Comparison of ENCODE assay signal across 8 cellular contexts in the genomic region with DNA sequence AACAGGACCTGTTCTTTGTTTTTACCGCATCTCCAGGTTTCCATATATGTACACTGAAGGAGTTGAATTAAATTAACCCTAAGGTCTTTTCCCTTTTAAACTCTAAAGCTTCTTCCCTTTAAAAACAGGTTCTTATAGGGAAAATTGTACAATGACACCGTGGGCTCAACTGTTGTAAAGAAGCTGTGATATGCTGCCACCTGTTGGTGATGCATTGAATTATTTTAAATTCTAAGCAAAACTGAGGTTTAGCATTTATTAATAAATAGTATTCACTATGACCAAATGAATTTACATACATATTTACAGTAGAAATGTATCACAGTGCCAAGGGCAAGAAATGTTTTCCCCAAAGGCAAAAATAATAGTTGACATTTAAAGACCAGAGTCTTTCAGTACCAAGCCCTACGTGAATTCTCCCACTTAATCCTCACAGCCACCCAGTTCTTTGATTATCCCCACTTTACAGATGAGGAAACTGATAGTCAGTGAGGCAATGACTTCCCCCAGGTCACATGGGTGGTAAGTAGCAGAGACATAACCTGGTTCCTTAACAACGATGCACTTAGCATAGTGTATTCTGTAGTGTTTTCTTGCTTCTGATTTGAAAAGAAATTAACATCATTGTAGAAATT. TPM values are rescaled to one million over a fixed set of nuclear protein-coding genes. Genes with fewer than 3 reads are reported as not detected.
DNase-seq lines count a peak whose midpoint lies in the region; ATAC-seq and TF ChIP-seq lines count a peak whose summit lies in the region.

No MANE protein-coding gene starts in this region.

- CTCF ChIA-PET in CD4-positive, alpha-beta T cell (lab: Charles Lee): interaction anchor here (0.6 to 1.4 kb wide), 4 partner anchors 10 to 822 kb away, joined by 3 to 4 read pairs (median 4); no protein-coding TSS in a partner anchor

- H2BK15ac ChIP-seq in H9 (ENCODE audit: low read depth, low read length): no peak overlapping the region

- H2BK20ac ChIP-seq in H9 (ENCODE audit: low read depth, low read length, poor library complexity, severe bottlenecking): no peak overlapping the region

- no peak for ATAC-seq in CD4-positive, alpha-beta T cell (ENCODE audit: poor library complexity)
- ATAC-seq in HG02973 (IDR thresholded peaks at IDR 0.05; ENCODE audit: unreplicated experiment) (no peak), GM21737 (IDR thresholded peaks at IDR 0.05; ENCODE audit: unreplicated experiment) (no peak), GM21390 (IDR thresholded peaks at IDR 0.05; ENCODE audit: unreplicated experiment) (no peak)

- H3K36me3 Mint-ChIP-seq in CD4-positive, alpha-beta T cell (ENCODE audit: low read depth): no peaks in the 10 kb centered on the region
- H3K36me3 Mint-ChIP-seq in H9 (ENCODE audit: insufficient read depth in 1 of 3, low read depth in 3 of 3): peaks cover 0 to 5% (median 0%) of the 10 kb centered on the region in 3 experiments; a peak in 4 of 7 replicates

- H3K4me3 Mint-ChIP-seq in CD4-positive, alpha-beta T cell: no peak overlapping the region
- H3K4me3 Mint-ChIP-seq in H9: no peak overlapping the region; a peak in 1 of 5 replicates

- H3K4me1 Mint-ChIP-seq in CD4-positive, alpha-beta T cell (ENCODE audit: low read depth): peaks cover 9% of the 10 kb centered on the region
- H3K4me1 Mint-ChIP-seq in H9: peaks cover 23 to 25% of the 10 kb centered on the region in 2 experiments

- no peak overlapping the region for H4K8ac ChIP-seq in H9 (replicated peaks; ENCODE audit: insufficient read length, low read depth, low read length)

- H3K56ac ChIP-seq in H9 (ENCODE audit: insufficient read length, low read depth, low read length): no peak overlapping the region

- peak in 1 of 10 experiments; percentile 7 for DNase-seq in CD4-positive, alpha-beta T cell
- DNase-seq in H9 (no peak), coronary artery (ENCODE audit: low spot score) (no peak), medulla oblongata (ENCODE audit: extremely low spot score) (peak; percentile 66)

- H3K27me3 Mint-ChIP-seq in CD4-positive, alpha-beta T cell: peaks cover 14% of the 10 kb centered on the region
- no peaks in the 10 kb centered on the region; the same call in none of the 2 replicates for H3K27me3 Mint-ChIP-seq in H9 (ENCODE audit: low read depth)

- H3K23ac ChIP-seq in H9 (ENCODE audit: insufficient read length, low read depth, low read length): no peak overlapping the region

- no peaks in the 10 kb centered on the region for H4K20me1 ChIP-seq in H9 (ENCODE audit: control insufficient read depth, insufficient read depth, insufficient read length)
- peaks cover 24% of the 10 kb centered on the region for H4K20me1 ChIP-seq in OCI-LY3 (ENCODE audit: insufficient read depth, low read length)

- no CpG with 5 or more reads among the region's 4 CpGs for WGBS in H9 (ENCODE audit: extremely low coverage, insufficient read length, low lambda C conversion rate)

- no peak overlapping the region for H2BK12ac ChIP-seq in H9 (ENCODE audit: insufficient read length, low read depth, low read length)

- no peak overlapping the region for H3K9ac ChIP-seq in H9 (ENCODE audit: extremely low read depth, insufficient read length, low read length)
- H3K9ac ChIP-seq in OCI-LY3 (ENCODE audit: low read length): no peak overlapping the region

- H2AK5ac ChIP-seq in H9 (ENCODE audit: insufficient read length, low read length): no peak overlapping the region

- H3K9me3 ChIP-seq in CD4-positive, alpha-beta T cell (ENCODE audit: control insufficient read depth, low read length): no peaks in the 10 kb centered on the region
- no peaks in the 10 kb centered on the region for H3K9me3 ChIP-seq in H9 (ENCODE audit: control insufficient read depth, low read depth, low read length)
- H3K9me3 ChIP-seq in OCI-LY3 (ENCODE audit: insufficient read depth, low read length): no peaks in the 10 kb centered on the region

- H3T11ph ChIP-seq in H9 (ENCODE audit: low read length): no peak overlapping the region

- H3K4me2 ChIP-seq in H9 (ENCODE audit: insufficient read depth, insufficient read length, low read length) (no peak overlapping the region), OCI-LY3 (ENCODE audit: low read length) (no peak overlapping the region)

- H3K18ac ChIP-seq in H9 (ENCODE audit: insufficient read length, low read depth, low read length): no peak overlapping the region

- H3K27ac Mint-ChIP-seq in CD4-positive, alpha-beta T cell: no peak overlapping the region
- no peak overlapping the region for H3K27ac Mint-ChIP-seq in H9

- H4K5ac ChIP-seq in H9 (ENCODE audit: insufficient read length, low read depth, low read length): no peak overlapping the region

- intact Hi-C loops in CD4-positive, alpha-beta T cell (cut with DNase I, micrococcal nuclease): loop anchor here (1.0 to 10.0 kb wide), 6 partner anchors 73 to 1495 kb away; a partner anchor contains a TSS

- no peaks in the 10 kb centered on the region for H3K23me2 ChIP-seq in H9 (ENCODE audit: insufficient read length, low read depth, low read length, poor library complexity, severe bottlenecking)

- no peak overlapping the region for H2BK5ac ChIP-seq in H9 (ENCODE audit: insufficient read length, low read length)

- H3K4me3 ChIP-seq in OCI-LY3 (ENCODE audit: low read length) (no peak overlapping the region), coronary artery (no peak overlapping the region)

- no peak overlapping the region for H4K91ac ChIP-seq in H9 (ENCODE audit: insufficient read length, low read depth, low read length)

- H3K36me3 ChIP-seq in OCI-LY3 (replicated peaks; ENCODE audit: low read depth, low read length): no peaks in the 10 kb centered on the region

- H2AFZ ChIP-seq in H9 (ENCODE audit: low read length) (no peak overlapping the region), OCI-LY3 (ENCODE audit: low read depth, low read length) (no peak overlapping the region)

- peaks cover 4% of the 10 kb centered on the region for H3K9me3 Mint-ChIP-seq in CD4-positive, alpha-beta T cell
- H3K9me3 Mint-ChIP-seq in H9: peaks cover 7 to 12% of the 10 kb centered on the region in 2 experiments; a peak in 4 of 5 replicates

- H3K14ac ChIP-seq in H9 (ENCODE audit: insufficient read depth, low read length): no peak overlapping the region

- H3K27me3 ChIP-seq in CD4-positive, alpha-beta T cell (ENCODE audit: control insufficient read depth, insufficient read depth, low read length): no peaks in the 10 kb centered on the region
- H3K27me3 ChIP-seq in H9 (ENCODE audit: insufficient read depth, low read length): no peaks in the 10 kb centered on the region
- H3K27me3 ChIP-seq in OCI-LY3 (ENCODE audit: low read depth, low read length): peaks cover 73% of the 10 kb centered on the region

- no peaks in the 10 kb centered on the region for H3K79me2 ChIP-seq in H9 (ENCODE audit: insufficient read depth, low read length)
- no peaks in the 10 kb centered on the region for H3K79me2 ChIP-seq in OCI-LY3 (ENCODE audit: low read length)

- no peak overlapping the region for H3K4ac ChIP-seq in H9 (ENCODE audit: low read depth, low read length)

- no peak overlapping the region for H3K27ac ChIP-seq in CD4-positive, alpha-beta T cell (ENCODE audit: low read depth, low read length)
- H3K27ac ChIP-seq in H9 (ENCODE audit: insufficient read length, low read depth, low read length): no peak overlapping the region
- H3K27ac ChIP-seq in OCI-LY3 (ENCODE audit: low read length): no peak overlapping the region
- no peak overlapping the region for H3K27ac ChIP-seq in coronary artery

- no peaks in the 10 kb centered on the region for H3K79me1 ChIP-seq in H9 (ENCODE audit: insufficient read depth, low read depth, low read length, poor library complexity, severe bottlenecking)

- H2BK120ac ChIP-seq in H9 (ENCODE audit: low read depth, low read length, poor library complexity, severe bottlenecking): no peak overlapping the region

- POLR2A ChIA-PET in CD4-positive, alpha-beta T cell (lab: Charles Lee): interaction anchor here (0.7 kb wide), 1 partner anchor 9 kb away, joined by 3 read pairs; no protein-coding TSS in a partner anchor

- H3K4me1 ChIP-seq in H9 (ENCODE audit: insufficient read depth, low read length): no peaks in the 10 kb centered on the region; the same call in 1 of the 2 replicates
- no peaks in the 10 kb centered on the region for H3K4me1 ChIP-seq in OCI-LY3 (ENCODE audit: low read length)

- peak; percentile 81 for TF ChIP-seq CTCF in CD4-positive, alpha-beta T cell (IDR thresholded peaks at IDR 0.05)
- TF ChIP-seq CTCF in H9 (conservative IDR thresholded peaks at IDR 0.05) (peak; percentile 91), OCI-LY3 (IDR thresholded peaks at IDR 0.05; ENCODE audit: low read depth, low read length) (peak; percentile 82), coronary artery (IDR thresholded peaks at IDR 0.05) (peak; percentile 74)

RNA-seq across cellular contexts. Expression of a gene that starts 35.7 kb away (rescaled TPM):
- total RNA-seq in CD4-positive, alpha-beta T cell: 10 to 100 TPM; 33.2 to 33.4 TPM
- 10.7 and 11.8 TPM in 2 replicates for total RNA-seq in H9 (2021)
